Comparison of ENCODE assay signal across 17 cellular contexts in the genomic region with DNA sequence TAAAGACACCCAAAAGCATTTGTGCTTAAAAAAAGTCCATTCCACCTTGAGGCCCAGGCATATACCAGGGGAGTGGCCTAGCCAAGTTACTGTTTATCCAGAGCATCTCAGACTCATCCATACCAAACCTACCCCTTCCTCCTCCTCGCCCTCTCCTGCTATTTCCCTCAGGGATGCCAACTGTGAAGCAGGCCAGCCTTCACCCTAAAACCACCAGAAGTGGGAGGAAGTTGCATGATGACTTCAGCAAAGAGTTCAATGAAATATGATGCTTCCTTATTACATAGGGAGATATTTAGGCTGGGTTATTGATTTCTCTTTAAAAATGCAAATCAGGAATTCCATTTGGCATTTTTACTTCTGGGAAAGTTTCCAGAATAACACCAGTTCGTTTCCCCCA. TPM values are rescaled to one million over a fixed set of nuclear protein-coding genes. Genes with fewer than 3 reads are reported as not detected.
DNase-seq lines count a peak whose midpoint lies in the region; ATAC-seq, FAIRE-seq and TF ChIP-seq lines count a peak whose summit lies in the region.
"Had no signal": no experiment of that assay in that cellular context is flagged by ENCODE, and none has a peak within 500 bp of the region (broad histone marks: within the 10 kb centered on the region; RNA-seq: fewer than 3 reads in every experiment).

No MANE protein-coding gene starts in this region.

- ATAC-seq in HG03469 (IDR thresholded peaks at IDR 0.05; ENCODE audit: unreplicated experiment): no peak
- ATAC-seq: T-helper 17 cell had no signal

- FAIRE-seq in GM12892 (lab: Jason Lieb, UNC): no peak
- FAIRE-seq: G401.6 had no signal

- POLR2A ChIA-PET in AG04449 (lab: Yijun Ruan, JAX): no interaction called here

- no peak for TF ChIP-seq POLR2A in GM12892 (IDR thresholded peaks at IDR 0.05; ENCODE audit: low read depth, low read length)

- no peak for TF ChIP-seq CTCF in AG04449 (IDR thresholded peaks at IDR 0.05; ENCODE audit: insufficient read depth, low read length, missing control alignments)

- CTCF ChIA-PET in AG04449 (lab: Yijun Ruan, JAX): interaction anchor here (5.5 to 5.7 kb wide), 2 partner anchors 98 to 158 kb away, joined by 80 to 309 read pairs; no protein-coding TSS in a partner anchor

- DNase-seq in AG04449 (ENCODE audit: low read depth, low spot score): peak; percentile 50
- DNase-seq in GF-D8 (lab: John Stamatoyannopoulos, UW): peak; percentile 32
- peak; percentile 65 for DNase-seq in NCI-H1048 (lab: John Stamatoyannopoulos, UW)
- peak; percentile 25 for DNase-seq in dedifferentiated amniotic fluid mesenchymal stem cell (ENCODE audit: extremely low spot score)
- DNase-seq in GM12892 (ENCODE audit: insufficient read length): no peak
- DNase-seq in NCI-H1417 (lab: John Stamatoyannopoulos, UW): no peak
- DNase-seq in SHP77 treated with DMSO at 0.1 percent for 48 hours (lab: John Stamatoyannopoulos, UW): no peak
- DNase-seq: activated CD4-positive, CD25-positive, alpha-beta regulatory T cell treated with anti-CD3 and anti-CD28 coated beads, Interleukin-2, amount 50 U/mL, for 72 hours; activated naive CD4-positive, alpha-beta T cell; Caco-2; glutamatergic neuron; NCI-H1092; stomach; T-helper 17 cell had no signal

- no peak overlapping the region for H3K4me3 ChIP-seq in AG04449 (ENCODE audit: low read depth, low read length)
- H3K4me3 ChIP-seq: ascending aorta, stomach had no signal

RNA-seq across cellular contexts. Expression of gene TCP11, which starts 1.4 kb away (rescaled TPM):
- polyA plus RNA-seq in GM12892 (2012; ENCODE audit: missing spikeins): not detected

Comparison
In these comparisons a context has a peak if more than half of its experiments do, and no peak if none do; other contexts are left out.
1. DNase-seq: peak in AG04449 (single experiment), GF-D8 (single experiment), NCI-H1048 (single experiment) and dedifferentiated amniotic fluid mesenchymal stem cell (single experiment); none in GM12892 (single experiment), NCI-H1417 (0 of 3) and SHP77 treated with DMSO at 0.1 percent for 48 hours (single experiment).